10 cellular contexts compared by ENCODE assay signal in genomic region chr12:9081667-9082243, GRCh38. TPM values are rescaled to one million over a fixed set of nuclear protein-coding genes. Genes with fewer than 3 reads are reported as not detected.
"Had no signal": no experiment of that assay in that cellular context is flagged by ENCODE, and none has a peak within 500 bp of the region (broad histone marks: within the 10 kb centered on the region; RNA-seq: fewer than 3 reads in every experiment).

No MANE protein-coding gene starts in this region.

- H3K27ac ChIP-seq: GM23248, HL-60 had no signal

- H3K4me3 ChIP-seq: GM23248, HAP-1, K562 had no signal

- ATAC-seq: HCT116, K562 had no signal

- H2AFZ ChIP-seq: GM23248 had no signal

- FAIRE-seq: K562 had no signal

- H3K4me3 Mint-ChIP-seq: HFFc6 had no signal

- H3K9ac ChIP-seq: GM23248 had no signal

- H3K4me1 ChIP-seq: HAP-1 had no signal

- DNase-seq: GM23248, GOT3, H7, HFFc6, IMR-90, KG1 had no signal

- H3K9me3 ChIP-seq: HAP-1 had no signal

- H3K36me3 ChIP-seq: HAP-1 had no signal

- H3K27ac Mint-ChIP-seq: HFFc6 had no signal

RNA-seq across cellular contexts. Expression of gene A2M, which starts 34.0 kb away (rescaled TPM):
- total RNA-seq: H7 had no signal
